In genomic region chr14:22824711-22825359, GRCh38 we compare ENCODE assay signal across 9 cellular contexts. TPM values are rescaled to one million over a fixed set of nuclear protein-coding genes. Genes with fewer than 3 reads are reported as not detected.
DNase-seq lines count a peak whose midpoint lies in the region; ATAC-seq and TF ChIP-seq lines count a peak whose summit lies in the region.
"Had no signal": no experiment of that assay in that cellular context is flagged by ENCODE, and none has a peak within 500 bp of the region (broad histone marks: within the 10 kb centered on the region; RNA-seq: fewer than 3 reads in every experiment).

No MANE protein-coding gene starts in this region.

- intact Hi-C loops in uterus (cut with DNase I; ENCODE audit: low total_unique reads), result loop anchor here (5.0 kb wide), 1 partner anchor 32 kb away; no protein-coding TSS in a partner anchor

- no peaks in the 10 kb centered on the region for H3K36me3 ChIP-seq in uterus
- H3K36me3 ChIP-seq: thyroid gland had no signal

- no peak overlapping the region for H3K4me3 ChIP-seq in uterus
- H3K4me3 ChIP-seq: thyroid gland had no signal

- TF ChIP-seq CTCF in foreskin keratinocyte (conservative IDR thresholded peaks at IDR 0.05) (no peak), uterus (IDR thresholded peaks at IDR 0.05) (no peak)

- ATAC-seq in foreskin keratinocyte (peak; percentile 74), HG02981 (IDR thresholded peaks at IDR 0.05; ENCODE audit: unreplicated experiment) (no peak), GM18505 (IDR thresholded peaks at IDR 0.05; ENCODE audit: unreplicated experiment) (no peak)

- TF ChIP-seq POLR2A in uterus (IDR thresholded peaks at IDR 0.05), result no peak
- no peak for TF ChIP-seq POLR2A in GM18505 (IDR thresholded peaks at IDR 0.05; ENCODE audit: borderline replicate concordance, extremely low read depth, insufficient read depth, insufficient read length)

- H3K27ac ChIP-seq in foreskin keratinocyte, result no peak overlapping the region
- no peak overlapping the region for H3K27ac ChIP-seq in uterus
- H3K27ac ChIP-seq: thyroid gland had no signal

- no peaks in the 10 kb centered on the region for H3K27me3 ChIP-seq in foreskin keratinocyte
- no peaks in the 10 kb centered on the region for H3K27me3 ChIP-seq in uterus
- H3K27me3 ChIP-seq: thyroid gland had no signal

- DNase-seq in stimulated activated CD4-positive, alpha-beta T cell treated with anti-CD3 and anti-CD28 coated beads, Interleukin-15, amount 100 ng/mL, for 24 hours, result peak; percentile 30
- no peak for DNase-seq in stimulated activated CD4-positive, alpha-beta T cell treated with anti-CD3 and anti-CD28 coated beads, Interleukin-2, amount 100 ng/mL, for 24 hours
- DNase-seq in SHP77 (lab: John Stamatoyannopoulos, UW), result peak; percentile 27 to 41
- DNase-seq in foreskin keratinocyte, result peak; percentile 81 to 91
- DNase-seq in uterus, result peak; percentile 79 to 81
- DNase-seq in effector CD4-positive, alpha-beta T cell, result no peak

- no peaks in the 10 kb centered on the region for H3K9me3 ChIP-seq in uterus
- H3K9me3 ChIP-seq: thyroid gland had no signal

- H3K4me1 ChIP-seq in foreskin keratinocyte, result peaks cover 13% of the 10 kb centered on the region
- peaks cover 0 to 7% of the 10 kb centered on the region in 2 donors for H3K4me1 ChIP-seq in uterus

RNA-seq across cellular contexts. Expression of gene MRPL52, which starts 4.9 kb away (rescaled TPM):
- total RNA-seq in foreskin keratinocyte (176 and 219 TPM in 2 replicates), uterus (100 to 1,000 TPM in 1 of 4 donors, 10 to 100 TPM in 3; 14.3 to 255 (median 35.3) TPM)
- 418 and 434 TPM in 2 replicates for polyA plus RNA-seq in foreskin keratinocyte

RNA-seq across cellular contexts. Expression of gene SLC7A7, which starts 9.6 kb away (rescaled TPM):
- 0.75 and 1.1 TPM in 2 replicates for total RNA-seq in foreskin keratinocyte
- 0.41 and 0.59 TPM in 2 replicates for polyA plus RNA-seq in foreskin keratinocyte
- 10 to 100 TPM in 1 of 4 donors, 1 to 10 TPM in 3; 2.8 to 15.6 (median 6.8) TPM for total RNA-seq in uterus

RNA-seq across cellular contexts. Expression of gene MMP14, which starts 11.6 kb away (rescaled TPM):
- 234 and 241 TPM in 2 replicates for total RNA-seq in foreskin keratinocyte
- polyA plus RNA-seq in foreskin keratinocyte, result 148 and 159 TPM in 2 replicates
- total RNA-seq in uterus, result 100 to 1,000 TPM in 3 of 4 donors, 10 to 100 TPM in 1; 66.6 to 233 (median 172) TPM

RNA-seq across cellular contexts. Expression of gene LRP10, which starts 46.7 kb away (rescaled TPM):
- 65.2 and 76.2 TPM in 2 replicates for total RNA-seq in foreskin keratinocyte
- 56.5 and 58.5 TPM in 2 replicates for polyA plus RNA-seq in foreskin keratinocyte
- 100 to 1,000 TPM in 1 of 4 donors, 10 to 100 TPM in 3; 27.4 to 140 (median 37.5) TPM for total RNA-seq in uterus

RNA-seq across cellular contexts. Expression of gene REM2, which starts 58.2 kb away (rescaled TPM):
- 0.14 TPM in 2 replicates for total RNA-seq in foreskin keratinocyte
- polyA plus RNA-seq in foreskin keratinocyte, result 0.11 and 0.18 TPM in 2 replicates
- total RNA-seq in uterus, result 1 to 10 TPM in 1 of 4 donors, under 1 TPM in 1, not detected in 2; 0.83 to 1.6 TPM

Comparison
In these comparisons a context has a peak if more than half of its experiments do, and no peak if none do; other contexts are left out.
1. DNase-seq: peak in stimulated activated CD4-positive, alpha-beta T cell treated with anti-CD3 and anti-CD28 coated beads, Interleukin-15, amount 100 ng/mL, for 24 hours (single experiment), SHP77 (2 of 2), foreskin keratinocyte (2 of 2) and uterus (2 of 2); none in stimulated activated CD4-positive, alpha-beta T cell treated with anti-CD3 and anti-CD28 coated beads, Interleukin-2, amount 100 ng/mL, for 24 hours (0 of 2) and effector CD4-positive, alpha-beta T cell (single experiment).